In the genomic region with DNA sequence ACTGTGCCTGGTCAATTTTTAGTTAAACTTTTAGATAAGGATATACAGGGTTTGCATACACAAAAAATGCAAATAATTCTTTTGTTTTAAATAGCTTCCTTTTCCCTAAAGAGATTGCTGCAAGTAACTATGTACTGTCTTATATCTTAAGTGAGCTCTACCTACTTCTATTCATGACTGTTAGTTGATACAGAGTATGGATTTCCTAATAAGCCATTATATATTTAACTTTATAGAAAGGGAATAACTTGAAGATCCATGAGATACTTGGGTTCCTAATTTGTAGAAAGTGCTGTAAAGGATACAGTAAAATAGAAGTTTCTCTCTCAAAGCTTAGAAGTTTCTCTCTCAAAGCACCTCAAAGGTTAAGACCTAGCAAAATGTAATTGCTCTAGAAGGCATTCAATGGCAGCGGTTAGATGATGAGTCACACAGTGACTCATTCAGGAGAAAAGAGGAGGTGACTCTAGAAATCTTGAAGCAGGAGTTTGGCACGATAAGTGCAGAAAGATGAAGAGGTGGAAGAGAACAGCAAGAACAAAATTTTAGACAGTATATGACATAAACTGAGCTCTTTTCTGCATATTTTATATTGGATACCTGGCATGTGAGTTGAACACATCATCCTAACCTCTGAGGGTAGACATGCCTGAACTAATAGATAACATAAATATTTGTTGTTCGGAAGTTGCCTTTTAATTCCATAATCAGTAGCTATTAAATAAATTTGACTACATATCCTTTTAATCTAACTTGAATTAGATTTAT, we compare ENCODE assay signal across 1 cellular context.
TF ChIP-seq lines count a peak whose summit lies in the region.

No MANE protein-coding gene starts in this region.

TF ChIP-seq in K562, 482 proteins besides CTCF, POLR2A, EP300 and RAD21 (continued from another document and continues in another):
- TF ChIP-seq, protein P1, sequence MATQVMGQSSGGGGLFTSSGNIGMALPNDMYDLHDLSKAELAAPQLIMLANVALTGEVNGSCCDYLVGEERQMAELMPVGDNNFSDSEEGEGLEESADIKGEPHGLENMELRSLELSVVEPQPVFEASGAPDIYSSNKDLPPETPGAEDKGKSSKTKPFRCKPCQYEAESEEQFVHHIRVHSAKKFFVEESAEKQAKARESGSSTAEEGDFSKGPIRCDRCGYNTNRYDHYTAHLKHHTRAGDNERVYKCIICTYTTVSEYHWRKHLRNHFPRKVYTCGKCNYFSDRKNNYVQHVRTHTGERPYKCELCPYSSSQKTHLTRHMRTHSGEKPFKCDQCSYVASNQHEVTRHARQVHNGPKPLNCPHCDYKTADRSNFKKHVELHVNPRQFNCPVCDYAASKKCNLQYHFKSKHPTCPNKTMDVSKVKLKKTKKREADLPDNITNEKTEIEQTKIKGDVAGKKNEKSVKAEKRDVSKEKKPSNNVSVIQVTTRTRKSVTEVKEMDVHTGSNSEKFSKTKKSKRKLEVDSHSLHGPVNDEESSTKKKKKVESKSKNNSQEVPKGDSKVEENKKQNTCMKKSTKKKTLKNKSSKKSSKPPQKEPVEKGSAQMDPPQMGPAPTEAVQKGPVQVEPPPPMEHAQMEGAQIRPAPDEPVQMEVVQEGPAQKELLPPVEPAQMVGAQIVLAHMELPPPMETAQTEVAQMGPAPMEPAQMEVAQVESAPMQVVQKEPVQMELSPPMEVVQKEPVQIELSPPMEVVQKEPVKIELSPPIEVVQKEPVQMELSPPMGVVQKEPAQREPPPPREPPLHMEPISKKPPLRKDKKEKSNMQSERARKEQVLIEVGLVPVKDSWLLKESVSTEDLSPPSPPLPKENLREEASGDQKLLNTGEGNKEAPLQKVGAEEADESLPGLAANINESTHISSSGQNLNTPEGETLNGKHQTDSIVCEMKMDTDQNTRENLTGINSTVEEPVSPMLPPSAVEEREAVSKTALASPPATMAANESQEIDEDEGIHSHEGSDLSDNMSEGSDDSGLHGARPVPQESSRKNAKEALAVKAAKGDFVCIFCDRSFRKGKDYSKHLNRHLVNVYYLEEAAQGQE (CRISPR knock-in tag; IDR thresholded peaks at IDR 0.05; ENCODE audit: low read depth) = no peak
- TF ChIP-seq ZFX (CRISPR knock-in tag; IDR thresholded peaks at IDR 0.05) (no peak), SP1 (CRISPR knock-in tag; IDR thresholded peaks at IDR 0.05) (peak; percentile 10; the same call in 1 of the 2 replicates), BHLHE40 (IDR thresholded peaks at IDR 0.05; ENCODE audit: low read length) (peak; percentile 79), ESRRA (IDR thresholded peaks at IDR 0.05; ENCODE audit: borderline replicate concordance, low read depth) (peak; percentile 66; the same call in 1 of the 2 replicates), NR2C1 (IDR thresholded peaks at IDR 0.05) (no peak), NR2C1 (tag; IDR thresholded peaks at IDR 0.05) (no peak), BCL6 (CRISPR knock-in tag; IDR thresholded peaks at IDR 0.05) (no peak), ZNF134 (CRISPR knock-in tag; conservative IDR thresholded peaks at IDR 0.05) (no peak), TFAM (CRISPR knock-in tag; conservative IDR thresholded peaks at IDR 0.05) (no peak), MCM5 (IDR thresholded peaks at IDR 0.05; ENCODE audit: low read depth) (no peak), HDAC1 (IDR thresholded peaks at IDR 0.05) (peak in 1 of 2 experiments; percentile 63; a peak in 1 of 4 replicates), RBM39 (optimal IDR thresholded peaks at IDR 0.05; ENCODE audit: low read depth, low read length) (no peak), SOX6 (IDR thresholded peaks at IDR 0.05) (peak; percentile 44; the same call in 1 of the 2 replicates), NFIX (CRISPR knock-in tag; IDR thresholded peaks at IDR 0.05; ENCODE audit: low read depth) (no peak), HOXB6 (CRISPR knock-in tag; IDR thresholded peaks at IDR 0.05; ENCODE audit: borderline replicate concordance) (no peak), ZBTB8A (IDR thresholded peaks at IDR 0.05; ENCODE audit: partially characterized antibody) (peak; percentile 17), CREBBP (IDR thresholded peaks at IDR 0.05; ENCODE audit: low read depth, low read length) (no peak), TAF1 (IDR thresholded peaks at IDR 0.05; ENCODE audit: control insufficient read depth, extremely low read depth, insufficient read depth, low read length, severe bottlenecking) (no peak), ZC3H11A (IDR thresholded peaks at IDR 0.05; ENCODE audit: low read depth, low read length) (no peak), CBX2 (IDR thresholded peaks at IDR 0.05; ENCODE audit: insufficient read depth, low read length, poor library complexity, severe bottlenecking) (no peak), ZNF316 (IDR thresholded peaks at IDR 0.05) (peak; percentile 87), RBBP5 (IDR thresholded peaks at IDR 0.05; ENCODE audit: borderline replicate concordance, insufficient read depth, low read length, poor library complexity, severe bottlenecking) (no peak), PHF8 (IDR thresholded peaks at IDR 0.05; ENCODE audit: borderline replicate concordance, low read length) (no peak), SRSF7 (optimal IDR thresholded peaks at IDR 0.05; ENCODE audit: low read depth, low read length) (no peak), CBFA2T3 (IDR thresholded peaks at IDR 0.05) (peak; percentile 78), KAT8 (IDR thresholded peaks at IDR 0.05; ENCODE audit: low read depth) (no peak), GTF2E2 (tag; IDR thresholded peaks at IDR 0.05) (peak; percentile 54; the same call in 1 of the 2 replicates), ARID1B (IDR thresholded peaks at IDR 0.05) (peak; percentile 98), ILF3 (IDR thresholded peaks at IDR 0.05; ENCODE audit: borderline replicate concordance) (no peak)
- TF ChIP-seq, protein P2, sequence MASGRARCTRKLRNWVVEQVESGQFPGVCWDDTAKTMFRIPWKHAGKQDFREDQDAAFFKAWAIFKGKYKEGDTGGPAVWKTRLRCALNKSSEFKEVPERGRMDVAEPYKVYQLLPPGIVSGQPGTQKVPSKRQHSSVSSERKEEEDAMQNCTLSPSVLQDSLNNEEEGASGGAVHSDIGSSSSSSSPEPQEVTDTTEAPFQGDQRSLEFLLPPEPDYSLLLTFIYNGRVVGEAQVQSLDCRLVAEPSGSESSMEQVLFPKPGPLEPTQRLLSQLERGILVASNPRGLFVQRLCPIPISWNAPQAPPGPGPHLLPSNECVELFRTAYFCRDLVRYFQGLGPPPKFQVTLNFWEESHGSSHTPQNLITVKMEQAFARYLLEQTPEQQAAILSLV (tag; IDR thresholded peaks at IDR 0.05) = no peak
- TF ChIP-seq, protein P3, sequence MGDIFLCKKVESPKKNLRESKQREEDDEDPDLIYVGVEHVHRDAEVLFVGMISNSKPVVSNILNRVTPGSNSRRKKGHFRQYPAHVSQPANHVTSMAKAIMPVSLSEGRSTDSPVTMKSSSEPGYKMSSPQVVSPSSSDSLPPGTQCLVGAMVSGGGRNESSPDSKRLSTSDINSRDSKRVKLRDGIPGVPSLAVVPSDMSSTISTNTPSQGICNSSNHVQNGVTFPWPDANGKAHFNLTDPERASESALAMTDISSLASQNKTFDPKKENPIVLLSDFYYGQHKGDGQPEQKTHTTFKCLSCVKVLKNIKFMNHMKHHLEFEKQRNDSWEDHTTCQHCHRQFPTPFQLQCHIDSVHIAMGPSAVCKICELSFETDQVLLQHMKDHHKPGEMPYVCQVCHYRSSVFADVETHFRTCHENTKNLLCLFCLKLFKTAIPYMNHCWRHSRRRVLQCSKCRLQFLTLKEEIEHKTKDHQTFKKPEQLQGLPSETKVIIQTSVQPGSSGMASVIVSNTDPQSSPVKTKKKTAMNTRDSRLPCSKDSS (IDR thresholded peaks at IDR 0.05; ENCODE audit: low read depth, partially characterized antibody) = no peak
- TF ChIP-seq, protein P4, sequence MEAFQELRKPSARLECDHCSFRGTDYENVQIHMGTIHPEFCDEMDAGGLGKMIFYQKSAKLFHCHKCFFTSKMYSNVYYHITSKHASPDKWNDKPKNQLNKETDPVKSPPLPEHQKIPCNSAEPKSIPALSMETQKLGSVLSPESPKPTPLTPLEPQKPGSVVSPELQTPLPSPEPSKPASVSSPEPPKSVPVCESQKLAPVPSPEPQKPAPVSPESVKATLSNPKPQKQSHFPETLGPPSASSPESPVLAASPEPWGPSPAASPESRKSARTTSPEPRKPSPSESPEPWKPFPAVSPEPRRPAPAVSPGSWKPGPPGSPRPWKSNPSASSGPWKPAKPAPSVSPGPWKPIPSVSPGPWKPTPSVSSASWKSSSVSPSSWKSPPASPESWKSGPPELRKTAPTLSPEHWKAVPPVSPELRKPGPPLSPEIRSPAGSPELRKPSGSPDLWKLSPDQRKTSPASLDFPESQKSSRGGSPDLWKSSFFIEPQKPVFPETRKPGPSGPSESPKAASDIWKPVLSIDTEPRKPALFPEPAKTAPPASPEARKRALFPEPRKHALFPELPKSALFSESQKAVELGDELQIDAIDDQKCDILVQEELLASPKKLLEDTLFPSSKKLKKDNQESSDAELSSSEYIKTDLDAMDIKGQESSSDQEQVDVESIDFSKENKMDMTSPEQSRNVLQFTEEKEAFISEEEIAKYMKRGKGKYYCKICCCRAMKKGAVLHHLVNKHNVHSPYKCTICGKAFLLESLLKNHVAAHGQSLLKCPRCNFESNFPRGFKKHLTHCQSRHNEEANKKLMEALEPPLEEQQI (IDR thresholded peaks at IDR 0.05) = 0 out of 2 replicates have a peak, but pooled peaks have one; percentile 63
- TF ChIP-seq, protein P5, sequence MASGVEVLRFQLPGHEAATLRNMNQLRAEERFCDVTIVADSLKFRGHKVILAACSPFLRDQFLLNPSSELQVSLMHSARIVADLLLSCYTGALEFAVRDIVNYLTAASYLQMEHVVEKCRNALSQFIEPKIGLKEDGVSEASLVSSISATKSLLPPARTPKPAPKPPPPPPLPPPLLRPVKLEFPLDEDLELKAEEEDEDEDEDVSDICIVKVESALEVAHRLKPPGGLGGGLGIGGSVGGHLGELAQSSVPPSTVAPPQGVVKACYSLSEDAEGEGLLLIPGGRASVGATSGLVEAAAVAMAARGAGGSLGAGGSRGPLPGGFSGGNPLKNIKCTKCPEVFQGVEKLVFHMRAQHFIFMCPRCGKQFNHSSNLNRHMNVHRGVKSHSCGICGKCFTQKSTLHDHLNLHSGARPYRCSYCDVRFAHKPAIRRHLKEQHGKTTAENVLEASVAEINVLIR (CRISPR knock-in tag; IDR thresholded peaks at IDR 0.05) = no peak
- TF ChIP-seq, protein P6, sequence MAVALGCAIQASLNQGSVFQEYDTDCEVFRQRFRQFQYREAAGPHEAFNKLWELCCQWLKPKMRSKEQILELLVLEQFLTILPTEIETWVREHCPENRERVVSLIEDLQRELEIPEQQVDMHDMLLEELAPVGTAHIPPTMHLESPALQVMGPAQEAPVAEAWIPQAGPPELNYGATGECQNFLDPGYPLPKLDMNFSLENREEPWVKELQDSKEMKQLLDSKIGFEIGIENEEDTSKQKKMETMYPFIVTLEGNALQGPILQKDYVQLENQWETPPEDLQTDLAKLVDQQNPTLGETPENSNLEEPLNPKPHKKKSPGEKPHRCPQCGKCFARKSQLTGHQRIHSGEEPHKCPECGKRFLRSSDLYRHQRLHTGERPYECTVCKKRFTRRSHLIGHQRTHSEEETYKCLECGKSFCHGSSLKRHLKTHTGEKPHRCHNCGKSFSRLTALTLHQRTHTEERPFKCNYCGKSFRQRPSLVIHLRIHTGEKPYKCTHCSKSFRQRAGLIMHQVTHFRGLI (CRISPR knock-in tag; IDR thresholded peaks at IDR 0.05) = 0 out of 2 replicates have a peak, but pooled peaks have one; percentile 44
- TF ChIP-seq, protein P7, sequence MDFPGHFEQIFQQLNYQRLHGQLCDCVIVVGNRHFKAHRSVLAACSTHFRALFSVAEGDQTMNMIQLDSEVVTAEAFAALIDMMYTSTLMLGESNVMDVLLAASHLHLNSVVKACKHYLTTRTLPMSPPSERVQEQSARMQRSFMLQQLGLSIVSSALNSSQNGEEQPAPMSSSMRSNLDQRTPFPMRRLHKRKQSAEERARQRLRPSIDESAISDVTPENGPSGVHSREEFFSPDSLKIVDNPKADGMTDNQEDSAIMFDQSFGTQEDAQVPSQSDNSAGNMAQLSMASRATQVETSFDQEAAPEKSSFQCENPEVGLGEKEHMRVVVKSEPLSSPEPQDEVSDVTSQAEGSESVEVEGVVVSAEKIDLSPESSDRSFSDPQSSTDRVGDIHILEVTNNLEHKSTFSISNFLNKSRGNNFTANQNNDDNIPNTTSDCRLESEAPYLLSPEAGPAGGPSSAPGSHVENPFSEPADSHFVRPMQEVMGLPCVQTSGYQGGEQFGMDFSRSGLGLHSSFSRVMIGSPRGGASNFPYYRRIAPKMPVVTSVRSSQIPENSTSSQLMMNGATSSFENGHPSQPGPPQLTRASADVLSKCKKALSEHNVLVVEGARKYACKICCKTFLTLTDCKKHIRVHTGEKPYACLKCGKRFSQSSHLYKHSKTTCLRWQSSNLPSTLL (IDR thresholded peaks at IDR 0.05) = no peak
- TF ChIP-seq, protein P8, sequence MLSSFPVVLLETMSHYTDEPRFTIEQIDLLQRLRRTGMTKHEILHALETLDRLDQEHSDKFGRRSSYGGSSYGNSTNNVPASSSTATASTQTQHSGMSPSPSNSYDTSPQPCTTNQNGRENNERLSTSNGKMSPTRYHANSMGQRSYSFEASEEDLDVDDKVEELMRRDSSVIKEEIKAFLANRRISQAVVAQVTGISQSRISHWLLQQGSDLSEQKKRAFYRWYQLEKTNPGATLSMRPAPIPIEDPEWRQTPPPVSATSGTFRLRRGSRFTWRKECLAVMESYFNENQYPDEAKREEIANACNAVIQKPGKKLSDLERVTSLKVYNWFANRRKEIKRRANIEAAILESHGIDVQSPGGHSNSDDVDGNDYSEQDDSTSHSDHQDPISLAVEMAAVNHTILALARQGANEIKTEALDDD (IDR thresholded peaks at IDR 0.05) = 0 out of 2 replicates have a peak, but pooled peaks have one; percentile 42
- TF ChIP-seq, protein P9, sequence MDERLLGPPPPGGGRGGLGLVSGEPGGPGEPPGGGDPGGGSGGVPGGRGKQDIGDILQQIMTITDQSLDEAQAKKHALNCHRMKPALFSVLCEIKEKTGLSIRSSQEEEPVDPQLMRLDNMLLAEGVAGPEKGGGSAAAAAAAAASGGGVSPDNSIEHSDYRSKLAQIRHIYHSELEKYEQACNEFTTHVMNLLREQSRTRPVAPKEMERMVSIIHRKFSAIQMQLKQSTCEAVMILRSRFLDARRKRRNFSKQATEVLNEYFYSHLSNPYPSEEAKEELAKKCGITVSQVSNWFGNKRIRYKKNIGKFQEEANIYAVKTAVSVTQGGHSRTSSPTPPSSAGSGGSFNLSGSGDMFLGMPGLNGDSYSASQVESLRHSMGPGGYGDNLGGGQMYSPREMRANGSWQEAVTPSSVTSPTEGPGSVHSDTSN (CRISPR knock-in tag; IDR thresholded peaks at IDR 0.05; ENCODE audit: low read depth) = no peak
- TF ChIP-seq, protein P9 (tag; conservative IDR thresholded peaks at IDR 0.05; ENCODE audit: low read depth) = peak; percentile 37; the same call in 1 of the 2 replicates
